9 cellular contexts compared by ENCODE assay signal in the genomic region with DNA sequence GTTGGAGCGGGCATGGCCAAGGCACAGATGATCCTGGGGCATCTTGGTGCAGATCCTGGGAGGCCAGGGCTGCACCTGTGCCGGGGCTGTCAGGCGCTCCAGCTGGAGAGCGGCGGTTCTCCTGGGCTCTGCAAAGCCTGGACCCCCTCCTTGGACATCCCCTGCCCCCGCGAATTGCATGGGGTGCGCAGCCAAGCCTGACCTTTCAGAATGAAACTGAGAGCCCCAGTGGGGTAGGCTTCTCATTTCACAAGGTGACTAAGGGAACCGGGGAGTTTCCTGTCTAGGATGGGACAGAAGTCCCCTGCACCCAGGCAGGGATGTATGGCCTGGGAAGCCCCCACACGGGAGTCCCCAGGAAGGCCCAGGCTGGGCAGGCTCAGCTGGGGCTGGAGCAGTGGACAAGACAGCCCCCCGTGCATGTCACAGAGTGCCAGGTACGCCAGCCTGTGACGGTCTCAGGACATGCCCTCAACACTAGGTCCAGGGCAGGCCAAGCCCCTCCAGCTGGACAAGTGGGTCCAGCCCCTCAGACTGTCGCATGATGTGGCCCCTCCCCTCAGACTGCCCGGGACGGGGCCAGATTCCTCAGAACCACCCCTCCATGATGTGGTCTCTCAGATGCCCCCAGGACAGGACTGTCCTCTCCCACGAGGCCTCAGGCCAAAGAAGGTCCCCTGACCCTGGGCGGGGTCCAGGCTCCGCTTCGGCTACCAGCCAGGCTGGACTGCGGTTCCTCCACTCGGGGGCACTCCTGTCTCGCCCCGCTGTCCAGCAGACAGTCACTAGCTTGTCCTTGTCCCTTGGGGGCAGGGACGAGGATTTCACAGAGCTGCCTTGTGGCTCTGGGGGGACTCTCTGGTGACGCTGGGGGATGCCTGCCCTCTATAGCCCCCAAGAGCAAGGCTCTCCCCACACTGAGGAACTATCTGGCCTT. TPM values are rescaled to one million over a fixed set of nuclear protein-coding genes. Genes with fewer than 3 reads are reported as not detected.
DNase-seq lines count a peak whose midpoint lies in the region; ATAC-seq, FAIRE-seq and TF ChIP-seq lines count a peak whose summit lies in the region.
"Had no signal": no experiment of that assay in that cellular context is flagged by ENCODE, and none has a peak within 500 bp of the region (broad histone marks: within the 10 kb centered on the region; RNA-seq: fewer than 3 reads in every experiment).

No MANE protein-coding gene starts in this region.

- H3K4me1 ChIP-seq in K562 (replicated peaks in 1 of 2; ENCODE audit: control insufficient read depth in 2 of 2, insufficient read depth in 2 of 2, low read length in 2 of 2) (peaks cover 0 to 17% of the 10 kb centered on the region in 2 experiments; a peak in 2 of 5 replicates), mesendoderm (ENCODE audit: control insufficient read depth, low read depth, low read length) (no peaks in the 10 kb centered on the region)

- H3K9ac ChIP-seq in K562 (ENCODE audit: insufficient read depth in 1 of 2, low read depth in 2 of 2, low read length in 2 of 2) (peak overlapping the region in 1 of 2 experiments; percentile 35; a peak in 1 of 4 replicates), mesendoderm (ENCODE audit: low read length) (no peak overlapping the region)

- H3K36me3 ChIP-seq in K562 (ENCODE audit: control insufficient read depth, insufficient read depth, low read length) (no peaks in the 10 kb centered on the region), mesendoderm (ENCODE audit: control insufficient read depth, insufficient read depth, low read length) (no peaks in the 10 kb centered on the region)

- H3K4me3 ChIP-seq in K562 (no peak overlapping the region), mesendoderm (ENCODE audit: low read length) (no peak overlapping the region)

- no peak overlapping the region for H3K18ac ChIP-seq in mesendoderm (ENCODE audit: low read length)

- no TSS peak for BruUV-seq in K562 (replicated peaks; lab: Mats Ljungman, UMichigan)

- H3K4me2 ChIP-seq in K562 (ENCODE audit: insufficient read depth, low read length) (no peak overlapping the region), mesendoderm (ENCODE audit: low read length) (no peak overlapping the region)

- CTCF ChIA-PET in K562 (lab: Yijun Ruan, JAX; ENCODE audit: low intra/inter-chr PET ratio): no interaction called here

- TF ChIP-seq EP300 in K562 (IDR thresholded peaks at IDR 0.05; ENCODE audit: low read length): no peak

- peaks cover 0 to 3% (median 0%) of the 10 kb centered on the region in 3 donors for H3K27me3 Mint-ChIP-seq in CD14-positive monocyte (ENCODE audit: low read depth in 3 of 3)

- H3K27me3 ChIP-seq in K562 (ENCODE audit: control insufficient read depth in 2 of 2, insufficient read depth in 2 of 2, low read length in 2 of 2) (peaks cover 24 to 78% of the 10 kb centered on the region in 2 experiments; a peak in 4 of 5 replicates), mesendoderm (ENCODE audit: insufficient read depth, low read length, poor library complexity) (no peaks in the 10 kb centered on the region)

- H4K8ac ChIP-seq in mesendoderm (ENCODE audit: low read depth, low read length): no peak overlapping the region

- H4K20me1 ChIP-seq in K562 (replicated peaks; ENCODE audit: control insufficient read depth, insufficient read depth, low read length): peaks cover 3% of the 10 kb centered on the region

- POLR2A ChIA-PET in K562 (lab: Yijun Ruan, JAX): interaction anchor here (1.0 kb wide), 1 partner anchor 77 kb away, joined by 3 read pairs; no protein-coding TSS in a partner anchor

- H3K4me1 Mint-ChIP-seq in CD14-positive monocyte: peaks cover 74% of the 10 kb centered on the region

- no peak overlapping the region for H2AK5ac ChIP-seq in mesendoderm (ENCODE audit: low read length)

- DNase-seq in CD14-positive monocyte (ENCODE audit: low spot score) (no peak), K562 (ENCODE audit: extremely low read depth in 1 of 4, low spot score in 3 of 4) (peak in 2 of 4 experiments; percentile 38 to 45), mesendoderm (no peak), NCI-H1930 (lab: John Stamatoyannopoulos, UW) (no peak), DMS 273 (lab: John Stamatoyannopoulos, UW; ENCODE audit: unreplicated experiment) (no peak), SW480 (ENCODE audit: low spot score) (no peak)

- TF ChIP-seq POLR2A in K562 (conservative IDR thresholded peaks at IDR 0.05): no peak

- H4K5ac ChIP-seq in mesendoderm (ENCODE audit: low read length): no peak overlapping the region

- intact Hi-C loops in CD14-positive monocyte (cut with micrococcal nuclease) (loop anchor here in 1 of 2 donors (5.0 kb wide), 2 partner anchors 73 to 93 kb away; partner anchors contain the start of gene CTSD), K562 (cut with micrococcal nuclease) (no loop called here)

- ATAC-seq in GM19351 (IDR thresholded peaks at IDR 0.05; ENCODE audit: unreplicated experiment) (peak; percentile 41), HG03354 (IDR thresholded peaks at IDR 0.05; ENCODE audit: poor library complexity, severe bottlenecking, unreplicated experiment) (peak; percentile 39), K562 (peak; percentile 52)

- WGBS in K562 (ENCODE audit: insufficient coverage, low coverage, missing lambda C conversion rate): 5% methylated on average over 14 of the region's 26 CpGs
- no CpG with 5 or more reads among the region's 26 CpGs for WGBS in mesendoderm (ENCODE audit: extremely low coverage, insufficient coverage, low lambda C conversion rate)

- H3K4me3 Mint-ChIP-seq in CD14-positive monocyte: peak overlapping the region; percentile 98 to 100

- H2BK120ac ChIP-seq in mesendoderm (ENCODE audit: low read depth, low read length): no peak overlapping the region

- in situ Hi-C loops in K562 (cut with MboI): loop anchor here (10.0 kb wide), 1 partner anchor 300 kb away; no protein-coding TSS in a partner anchor

- 0 out of 4 replicates have a peak, but pooled peaks of 1 of the 2 experiments have one; percentile 18 for TF ChIP-seq RAD21 in K562 (CRISPR knock-in tag; conservative IDR thresholded peaks at IDR 0.05 in 1 of 2, IDR thresholded peaks at IDR 0.05 in 1 of 2)

- H3K23ac ChIP-seq in mesendoderm (ENCODE audit: low read length): no peak overlapping the region

- FAIRE-seq in K562 (lab: Jason Lieb, UNC): no peak

- no peak overlapping the region for H2AFZ ChIP-seq in K562 (ENCODE audit: low read depth, low read length)

- no peaks in the 10 kb centered on the region for H3K79me2 ChIP-seq in K562 (ENCODE audit: control insufficient read depth, insufficient read depth, low read length)
- no peaks in the 10 kb centered on the region for H3K79me2 ChIP-seq in mesendoderm (ENCODE audit: control insufficient read depth, insufficient read depth, low read length)

- H3K27ac Mint-ChIP-seq in CD14-positive monocyte: peak overlapping the region in 4 of 7 donors; percentile 7 to 100 (median 28)

- H3K4ac ChIP-seq in mesendoderm (ENCODE audit: low read depth, low read length): no peak overlapping the region

- no peaks in the 10 kb centered on the region for H3K79me1 ChIP-seq in mesendoderm (ENCODE audit: low read length)

- H2BK5ac ChIP-seq in mesendoderm (ENCODE audit: low read length): no peak overlapping the region

- H3K56ac ChIP-seq in mesendoderm (ENCODE audit: low read length): no peak overlapping the region

- no peaks in the 10 kb centered on the region for H3K9me3 Mint-ChIP-seq in CD14-positive monocyte

- peaks cover 23 to 24% of the 10 kb centered on the region in 2 donors for H3K36me3 Mint-ChIP-seq in CD14-positive monocyte

- H2BK15ac ChIP-seq in mesendoderm (replicated peaks; ENCODE audit: low read depth): no peak overlapping the region

- H3K9me1 ChIP-seq in K562 (ENCODE audit: control insufficient read depth, insufficient read depth, low read length): no peaks in the 10 kb centered on the region

- TF ChIP-seq CTCF in CD14-positive monocyte (IDR thresholded peaks at IDR 0.05) (no peak), K562 (IDR thresholded peaks at IDR 0.05 in 2 of 3, conservative IDR thresholded peaks at IDR 0.05 in 1 of 3; ENCODE audit: insufficient read depth in 2 of 3, low read depth in 1 of 3, low read length in 3 of 3) (peak; percentile 18 to 31 (median 21); a peak in 2 of 6 replicates)

- H3K9me3 ChIP-seq in K562 (replicated peaks; ENCODE audit: control insufficient read depth, insufficient read depth, low read depth, low read length): no peaks in the 10 kb centered on the region

- no peak overlapping the region for H3K27ac ChIP-seq in K562 (ENCODE audit: extremely low read depth, low read depth, low read length)
- H3K27ac ChIP-seq in mesendoderm (ENCODE audit: low read depth, low read length): no peak overlapping the region

RNA-seq across cellular contexts. Expression of gene LSP1, which starts 2.3 kb away (rescaled TPM):
- polyA plus RNA-seq in CD14-positive monocyte (100 to 1,000 TPM; 542 to 646 TPM), K562 (2011; rRNA removed) (0.28 and 0.45 TPM in 2 replicates), K562 (2014; fragmentation: Illumina TruSeq; extraction: Trizol) (2.9 TPM in 1 of 2 replicates, not detected in the other), K562 (2014; fragmentation: Nextera tagmentation; extraction: Ambion mirVana) (under 1 TPM in 1 of 2 experiments, not detected in 1; 0.38 TPM), K562 (2014; rRNA removed) (0.08 TPM in 1 of 2 replicates, not detected in the other)
- total RNA-seq in K562 (2011; cell fraction: chromatin; rRNA removed; ENCODE audit: low replicate concordance): 0.23 TPM in 1 of 2 replicates, not detected in the other
- not detected in 2 replicates for total RNA-seq in K562 (2011; cell fraction: nucleolus; rRNA removed)
- not detected in 2 replicates for total RNA-seq in K562 (2011; cell fraction: nucleoplasm; rRNA removed)
- total RNA-seq in K562 (2014; rRNA removed) (0.08 and 1.2 TPM in 2 replicates), K562 (2014; rRNA removed; fragmentation: Illumina TruSeq; extraction: Trizol) (not detected in 2 replicates), K562 (2015; rRNA removed; fragmentation: Illumina TruSeq; extraction: Trizol) (0.65 TPM in 1 of 2 replicates, not detected in the other), K562 (2021) (0.73 and 1.1 TPM in 2 replicates)
- polyA plus RNA-seq in K562 (2011; cell fraction: cytosol; rRNA removed): 0.28 and 0.37 TPM in 2 replicates
- polyA plus RNA-seq in K562 (2011; cell fraction: nucleus; rRNA removed): 0.26 and 0.60 TPM in 2 replicates
- polyA plus RNA-seq in K562 (2012): 0.05 and 0.57 TPM in 2 replicates
- polyA minus RNA-seq in K562 (2011; rRNA and poly(A)+ RNA removed): 0.15 TPM in 1 of 2 replicates, not detected in the other
- polyA minus RNA-seq in K562 (2011; cell fraction: cytosol; rRNA and poly(A)+ RNA removed): not detected in 2 replicates
- polyA minus RNA-seq in K562 (2011; cell fraction: nucleus; rRNA and poly(A)+ RNA removed): 0.11 TPM in 1 of 2 replicates, not detected in the other
- 0.08 TPM for polyA plus RNA-seq in mesendoderm (2013, experiment 1 of 2)
- polyA plus RNA-seq in mesendoderm (2013, experiment 2 of 2): 0.03 TPM

RNA-seq across cellular contexts. Expression of gene TNNI2, which starts 16.4 kb away (rescaled TPM):
- 10 to 100 TPM; 11.4 to 11.7 TPM for polyA plus RNA-seq in CD14-positive monocyte
- not detected in 2 replicates for total RNA-seq in K562 (2011; cell fraction: chromatin; rRNA removed; ENCODE audit: low replicate concordance)
- not detected in 2 replicates for total RNA-seq in K562 (2011; cell fraction: nucleolus; rRNA removed)
- total RNA-seq in K562 (2011; cell fraction: nucleoplasm; rRNA removed): not detected in 2 replicates
- not detected in 2 replicates for total RNA-seq in K562 (2014; rRNA removed)
- total RNA-seq in K562 (2014; rRNA removed; fragmentation: Illumina TruSeq; extraction: Trizol): not detected in 2 replicates
- not detected in 2 replicates for total RNA-seq in K562 (2015; rRNA removed; fragmentation: Illumina TruSeq; extraction: Trizol)
- total RNA-seq in K562 (2021): not detected in 2 replicates
- not detected in 2 replicates for polyA plus RNA-seq in K562 (2011; rRNA removed)
- 0.13 TPM in 1 of 2 replicates, not detected in the other for polyA plus RNA-seq in K562 (2011; cell fraction: cytosol; rRNA removed)
- 0.32 TPM in 1 of 2 replicates, not detected in the other for polyA plus RNA-seq in K562 (2011; cell fraction: nucleus; rRNA removed)
- not detected in 2 replicates for polyA plus RNA-seq in K562 (2012)
- not detected in 2 replicates for polyA plus RNA-seq in K562 (2014; fragmentation: Illumina TruSeq; extraction: Trizol)
- not detected for polyA plus RNA-seq in K562 (2014; fragmentation: Nextera tagmentation; extraction: Ambion mirVana)
- not detected in 2 replicates for polyA plus RNA-seq in K562 (2014; rRNA removed)
- not detected in 2 replicates for polyA minus RNA-seq in K562 (2011; rRNA and poly(A)+ RNA removed)
- not detected in 2 replicates for polyA minus RNA-seq in K562 (2011; cell fraction: cytosol; rRNA and poly(A)+ RNA removed)
- polyA minus RNA-seq in K562 (2011; cell fraction: nucleus; rRNA and poly(A)+ RNA removed): not detected in 2 replicates
- not detected for polyA plus RNA-seq in mesendoderm (2013, experiment 1 of 2)
- not detected for polyA plus RNA-seq in mesendoderm (2013, experiment 2 of 2)

RNA-seq across cellular contexts. Expression of gene SYT8, which starts 20.4 kb away (rescaled TPM):
- polyA plus RNA-seq in CD14-positive monocyte (not detected), K562 (2011; rRNA removed) (not detected in 2 replicates), K562 (2014; fragmentation: Illumina TruSeq; extraction: Trizol) (not detected in 2 replicates), K562 (2014; fragmentation: Nextera tagmentation; extraction: Ambion mirVana) (not detected), K562 (2014; rRNA removed) (not detected in 2 replicates)
- not detected in 2 replicates for total RNA-seq in K562 (2011; cell fraction: chromatin; rRNA removed; ENCODE audit: low replicate concordance)
- not detected in 2 replicates for total RNA-seq in K562 (2011; cell fraction: nucleolus; rRNA removed)
- not detected in 2 replicates for total RNA-seq in K562 (2011; cell fraction: nucleoplasm; rRNA removed)
- total RNA-seq in K562 (2014; rRNA removed) (not detected in 2 replicates), K562 (2014; rRNA removed; fragmentation: Illumina TruSeq; extraction: Trizol) (not detected in 2 replicates), K562 (2015; rRNA removed; fragmentation: Illumina TruSeq; extraction: Trizol) (not detected in 2 replicates), K562 (2021) (not detected in 2 replicates)
- not detected in 2 replicates for polyA plus RNA-seq in K562 (2011; cell fraction: cytosol; rRNA removed)
- not detected in 2 replicates for polyA plus RNA-seq in K562 (2011; cell fraction: nucleus; rRNA removed)
- polyA plus RNA-seq in K562 (2012): not detected in 2 replicates
- polyA minus RNA-seq in K562 (2011; rRNA and poly(A)+ RNA removed): not detected in 2 replicates
- not detected in 2 replicates for polyA minus RNA-seq in K562 (2011; cell fraction: cytosol; rRNA and poly(A)+ RNA removed)
- polyA minus RNA-seq in K562 (2011; cell fraction: nucleus; rRNA and poly(A)+ RNA removed): not detected in 2 replicates
- polyA plus RNA-seq in mesendoderm (2013, experiment 1 of 2): not detected
- polyA plus RNA-seq in mesendoderm (2013, experiment 2 of 2): not detected
- total RNA-seq: RPMI7951 had no signal

RNA-seq across cellular contexts. Expression of gene PRR33, which starts 36.5 kb away (rescaled TPM):
- not detected for polyA plus RNA-seq in CD14-positive monocyte
- total RNA-seq in K562 (2011; cell fraction: chromatin; rRNA removed; ENCODE audit: low replicate concordance): not detected in 2 replicates
- total RNA-seq in K562 (2011; cell fraction: nucleolus; rRNA removed): not detected in 2 replicates
- not detected in 2 replicates for total RNA-seq in K562 (2011; cell fraction: nucleoplasm; rRNA removed)
- not detected in 2 replicates for total RNA-seq in K562 (2014; rRNA removed)
- not detected in 2 replicates for total RNA-seq in K562 (2014; rRNA removed; fragmentation: Illumina TruSeq; extraction: Trizol)
- not detected in 2 replicates for total RNA-seq in K562 (2015; rRNA removed; fragmentation: Illumina TruSeq; extraction: Trizol)
- total RNA-seq in K562 (2021): not detected in 2 replicates
- polyA plus RNA-seq in K562 (2011; rRNA removed): not detected in 2 replicates
- polyA plus RNA-seq in K562 (2011; cell fraction: cytosol; rRNA removed): not detected in 2 replicates
- not detected in 2 replicates for polyA plus RNA-seq in K562 (2011; cell fraction: nucleus; rRNA removed)
- not detected in 2 replicates for polyA plus RNA-seq in K562 (2012)
- polyA plus RNA-seq in K562 (2014; fragmentation: Illumina TruSeq; extraction: Trizol): not detected in 2 replicates
- polyA plus RNA-seq in K562 (2014; fragmentation: Nextera tagmentation; extraction: Ambion mirVana): not detected
- not detected in 2 replicates for polyA plus RNA-seq in K562 (2014; rRNA removed)
- polyA minus RNA-seq in K562 (2011; rRNA and poly(A)+ RNA removed): not detected in 2 replicates
- not detected in 2 replicates for polyA minus RNA-seq in K562 (2011; cell fraction: cytosol; rRNA and poly(A)+ RNA removed)
- not detected in 2 replicates for polyA minus RNA-seq in K562 (2011; cell fraction: nucleus; rRNA and poly(A)+ RNA removed)
- not detected for polyA plus RNA-seq in mesendoderm (2013, experiment 1 of 2)
- polyA plus RNA-seq in mesendoderm (2013, experiment 2 of 2): 0.01 TPM
- total RNA-seq: RPMI7951 had no signal

Comparison
In these comparisons a context has a peak if more than half of its experiments do, and no peak if none do; other contexts are left out.
1. RNA of gene LSP1, which starts 2.3 kb away (polyA plus RNA-seq): 542 to 646 TPM in CD14-positive monocyte; 0.05 to 2.9 TPM in K562; every median in the first group is over 100 times any median in the second.
2. RNA of gene TNNI2, which starts 16.4 kb away (polyA plus RNA-seq): 11.4 to 11.7 TPM in CD14-positive monocyte; 0.13 to 0.32 TPM in K562; every median in the first group is over 4 times any median in the second.
3. Peak in every context shown above with its lines, with median percentiles within 50 percentile points of each other: ATAC-seq.